9 cellular contexts compared by ENCODE assay signal in genomic region chr1:6157528-6158174, GRCh38. TPM values are rescaled to one million over a fixed set of nuclear protein-coding genes. Genes with fewer than 3 reads are reported as not detected.
DNase-seq lines count a peak whose midpoint lies in the region; ATAC-seq, FAIRE-seq and TF ChIP-seq lines count a peak whose summit lies in the region.
"Had no signal": no experiment of that assay in that cellular context is flagged by ENCODE, and none has a peak within 500 bp of the region (broad histone marks: within the 10 kb centered on the region; RNA-seq: fewer than 3 reads in every experiment).

No MANE protein-coding gene starts in this region.

- TF ChIP-seq CTCF in Panc1 (IDR thresholded peaks at IDR 0.05) (no peak), kidney (IDR thresholded peaks at IDR 0.05; ENCODE audit: borderline replicate concordance, extremely low read depth, insufficient read depth) (no peak)

- no peak overlapping the region for H3K4me3 ChIP-seq in Panc1 (ENCODE audit: low read depth in 2 of 2, low read length in 2 of 2)
- no peak overlapping the region for H3K4me3 ChIP-seq in kidney (ENCODE audit: low read length in 2 of 2)

- in situ Hi-C loops in Panc1 (cut with HindIII; ENCODE audit: low pct_unique_long_range_greater_than_20kb, low sequenced_read_pairs): no loop called here

- peak; percentile 83 to 93 for ATAC-seq in activated naive CD4-positive, alpha-beta T cell treated with anti-CD3 and anti-CD28 coated beads, Interleukin-2, amount 50 U/mL, for 72 hours
- ATAC-seq in Panc1 (peak; percentile 92), HG03159 (IDR thresholded peaks at IDR 0.05; ENCODE audit: unreplicated experiment) (no peak)

- peaks cover 23% of the 10 kb centered on the region for H3K4me1 ChIP-seq in Panc1 (ENCODE audit: control insufficient read depth, insufficient read depth, low read length)
- H3K4me1 ChIP-seq in kidney (ENCODE audit: control insufficient read depth in 1 of 2, insufficient read depth in 1 of 2, low read depth in 1 of 2, low read length in 2 of 2): no peaks in the 10 kb centered on the region

- CTCF ChIA-PET in activated naive CD4-positive, alpha-beta T cell treated with anti-CD3 and anti-CD28 coated beads, Interleukin-2, amount 10 ng/mL, durations not matched to agents 7 days and 5 days (lab: Charles Lee): no interaction called here
- CTCF ChIA-PET in Panc1 (lab: Charles Lee): interaction anchor here (0.5 to 0.8 kb wide), 3 partner anchors 28 to 321 kb away, joined by 3 to 12 read pairs (median 3); no protein-coding TSS in a partner anchor

- H3K36me3 Mint-ChIP-seq in activated naive CD4-positive, alpha-beta T cell treated with anti-CD3 and anti-CD28 coated beads, Interleukin-2, amount 50 U/mL, for 72 hours: no peaks in the 10 kb centered on the region
- H3K36me3 Mint-ChIP-seq in activated naive CD4-positive, alpha-beta T cell treated with anti-CD3 and anti-CD28 coated beads, Interleukin-2, amount 10 ng/mL, durations not matched to agents 7 days and 5 days: no peaks in the 10 kb centered on the region

- H3K9me3 ChIP-seq in Panc1 (ENCODE audit: control insufficient read depth, insufficient read depth, low read depth, low read length) (no peaks in the 10 kb centered on the region), kidney (ENCODE audit: control insufficient read depth in 1 of 2, low read length in 2 of 2) (no peaks in the 10 kb centered on the region)

- H3K4me1 Mint-ChIP-seq in activated naive CD4-positive, alpha-beta T cell treated with anti-CD3 and anti-CD28 coated beads, Interleukin-2, amount 10 ng/mL, durations not matched to agents 7 days and 5 days: no peaks in the 10 kb centered on the region

- no peak overlapping the region for H3K4me3 Mint-ChIP-seq in activated naive CD4-positive, alpha-beta T cell treated with anti-CD3 and anti-CD28 coated beads, Interleukin-2, amount 10 ng/mL, durations not matched to agents 7 days and 5 days

- no peaks in the 10 kb centered on the region for H3K27me3 ChIP-seq in Panc1 (ENCODE audit: control insufficient read depth, insufficient read depth, low read length)

- intact Hi-C loops in Panc1 (cut with micrococcal nuclease; ENCODE audit: unreplicated experiment) (no loop called here), head of caudate nucleus (cut with DNase I) (no loop called here), kidney (cut with DNase I) (no loop called here)

- peaks cover 31% of the 10 kb centered on the region for H3K27me3 Mint-ChIP-seq in activated naive CD4-positive, alpha-beta T cell treated with anti-CD3 and anti-CD28 coated beads, Interleukin-2, amount 10 ng/mL, durations not matched to agents 7 days and 5 days

- peak; percentile 93 for FAIRE-seq in urothelium cell line (lab: Jason Lieb, UNC)
- FAIRE-seq in kidney (lab: Jason Lieb, UNC): no peak
- FAIRE-seq: G401.6 had no signal

- no peak overlapping the region for H3K27ac Mint-ChIP-seq in activated naive CD4-positive, alpha-beta T cell treated with anti-CD3 and anti-CD28 coated beads, Interleukin-2, amount 50 U/mL, for 72 hours
- no peak overlapping the region for H3K27ac Mint-ChIP-seq in activated naive CD4-positive, alpha-beta T cell treated with anti-CD3 and anti-CD28 coated beads, Interleukin-2, amount 10 ng/mL, durations not matched to agents 7 days and 5 days

- no peak overlapping the region for H3K9ac ChIP-seq in kidney (ENCODE audit: low read length in 2 of 2)

- H3K9me3 Mint-ChIP-seq in activated naive CD4-positive, alpha-beta T cell treated with anti-CD3 and anti-CD28 coated beads, Interleukin-2, amount 50 U/mL, for 72 hours: no peaks in the 10 kb centered on the region
- no peaks in the 10 kb centered on the region for H3K9me3 Mint-ChIP-seq in activated naive CD4-positive, alpha-beta T cell treated with anti-CD3 and anti-CD28 coated beads, Interleukin-2, amount 10 ng/mL, durations not matched to agents 7 days and 5 days

- H3K27ac ChIP-seq in Panc1 (ENCODE audit: low read length) (peak overlapping the region; percentile 83), kidney (ENCODE audit: low read depth in 2 of 2, low read length in 2 of 2) (no peak overlapping the region)

- DNase-seq in activated naive CD4-positive, alpha-beta T cell treated with anti-CD3 and anti-CD28 coated beads, Interleukin-2, amount 50 U/mL, for 72 hours (ENCODE audit: low spot score in 2 of 2): peak in 1 of 2 donors; percentile 31
- no peak for DNase-seq in activated naive CD4-positive, alpha-beta T cell treated with anti-CD3 and anti-CD28 coated beads, Interleukin-2, amount 10 ng/mL, durations not matched to agents 7 days and 5 days
- DNase-seq in Panc1 (ENCODE audit: low read depth, low spot score) (peak; percentile 93), head of caudate nucleus (peak; percentile 47 to 94 (median 79)), urothelium cell line (ENCODE audit: low spot score) (peak; percentile 89), NCI-H1105 treated with DMSO at 0.1 percent for 48 hours (lab: John Stamatoyannopoulos, UW) (no peak), kidney (no peak)

- H3K36me3 ChIP-seq in Panc1 (ENCODE audit: control insufficient read depth, insufficient read depth, low read length): no peaks in the 10 kb centered on the region
- no peaks in the 10 kb centered on the region for H3K36me3 ChIP-seq in kidney (ENCODE audit: control insufficient read depth in 1 of 2, insufficient read depth in 2 of 2, low read length in 2 of 2)

- POLR2A ChIA-PET in Panc1 (lab: Charles Lee): no interaction called here

- BruUV-seq in Panc1 (replicated peaks; lab: Mats Ljungman, UMichigan): TSS peak; percentile 63

RNA-seq across cellular contexts. Expression of gene CHD5, which starts 22.5 kb away (rescaled TPM):
- under 1 TPM; 0.47 to 0.59 TPM for total RNA-seq in activated naive CD4-positive, alpha-beta T cell treated with anti-CD3 and anti-CD28 coated beads, Interleukin-2, amount 50 U/mL, for 72 hours
- total RNA-seq in Panc1 (2021; ENCODE audit: unreplicated experiment) (62.9 TPM), kidney (0.85 TPM)
- polyA plus RNA-seq in Panc1 (2012; ENCODE audit: insufficient read length): 72.6 TPM
- polyA plus RNA-seq in kidney (ENCODE audit: insufficient read depth, low read depth, low replicate concordance): 0.54 TPM

RNA-seq across cellular contexts. Expression of gene RPL22, which starts 41.7 kb away (rescaled TPM):
- total RNA-seq in activated naive CD4-positive, alpha-beta T cell treated with anti-CD3 and anti-CD28 coated beads, Interleukin-2, amount 50 U/mL, for 72 hours: 100 to 1,000 TPM; 514 to 595 TPM
- total RNA-seq in Panc1 (2021; ENCODE audit: unreplicated experiment) (309 TPM), kidney (377 TPM)
- 319 TPM for polyA plus RNA-seq in Panc1 (2012; ENCODE audit: insufficient read length)
- polyA plus RNA-seq in kidney (ENCODE audit: insufficient read depth, low read depth, low replicate concordance): 605 TPM

RNA-seq across cellular contexts. Expression of gene RNF207, which starts 48.3 kb away (rescaled TPM):
- total RNA-seq in activated naive CD4-positive, alpha-beta T cell treated with anti-CD3 and anti-CD28 coated beads, Interleukin-2, amount 50 U/mL, for 72 hours: 10 to 100 TPM in 1 of 2 donors, 1 to 10 TPM in 1; 1.5 to 20.6 TPM
- total RNA-seq in Panc1 (2021; ENCODE audit: unreplicated experiment): 115 TPM
- polyA plus RNA-seq in Panc1 (2012; ENCODE audit: insufficient read length): 84.5 TPM
- total RNA-seq in kidney: 43.6 TPM
- 7.7 TPM for polyA plus RNA-seq in kidney (ENCODE audit: insufficient read depth, low read depth, low replicate concordance)

Comparison
In these comparisons a context has a peak if more than half of its experiments do, and no peak if none do; other contexts are left out.
1. DNase-seq: peak in Panc1 (single experiment), head of caudate nucleus (42 of 42) and urothelium cell line (single experiment); none in activated naive CD4-positive, alpha-beta T cell treated with anti-CD3 and anti-CD28 coated beads, Interleukin-2, amount 10 ng/mL, durations not matched to agents 7 days and 5 days (single experiment), NCI-H1105 treated with DMSO at 0.1 percent for 48 hours (single experiment) and kidney (single experiment).
2. RNA of gene CHD5, which starts 22.5 kb away (total RNA-seq): 62.9 TPM in Panc1 (single experiment); 0.85 TPM in kidney (single experiment) and 0.47 to 0.59 TPM in activated naive CD4-positive, alpha-beta T cell treated with anti-CD3 and anti-CD28 coated beads, Interleukin-2, amount 50 U/mL, for 72 hours; every median in the first group is over 10 times any median in the second.